1 cellular context compared by ENCODE assay signal in genomic region chr10:17076626-17077025, GRCh38.
TF ChIP-seq lines count a peak whose summit lies in the region.

No MANE protein-coding gene starts in this region.

TF ChIP-seq in WTC11, 78 proteins besides CTCF, POLR2A, EP300 and RAD21 (continued from another document):
- no peak for TF ChIP-seq USF2 (CRISPR knock-in tag; IDR thresholded peaks at IDR 0.05)
- TF ChIP-seq NFYB (CRISPR knock-in tag; conservative IDR thresholded peaks at IDR 0.05; ENCODE audit: low read depth), result no peak
- TF ChIP-seq ATF1 (CRISPR knock-in tag; IDR thresholded peaks at IDR 0.05), result no peak
- no peak for TF ChIP-seq KAT7 (CRISPR knock-in tag; IDR thresholded peaks at IDR 0.05; ENCODE audit: borderline replicate concordance)
- TF ChIP-seq SMAD4 (CRISPR knock-in tag; IDR thresholded peaks at IDR 0.05), result no peak
- TF ChIP-seq SMAD3 (CRISPR knock-in tag; IDR thresholded peaks at IDR 0.05; ENCODE audit: borderline replicate concordance), result no peak
- TF ChIP-seq ZNF671 (CRISPR knock-in tag; IDR thresholded peaks at IDR 0.05), result no peak
- no peak for TF ChIP-seq IRF1 (CRISPR knock-in tag; IDR thresholded peaks at IDR 0.05)
